8 cellular contexts compared by ENCODE assay signal in the genomic region with DNA sequence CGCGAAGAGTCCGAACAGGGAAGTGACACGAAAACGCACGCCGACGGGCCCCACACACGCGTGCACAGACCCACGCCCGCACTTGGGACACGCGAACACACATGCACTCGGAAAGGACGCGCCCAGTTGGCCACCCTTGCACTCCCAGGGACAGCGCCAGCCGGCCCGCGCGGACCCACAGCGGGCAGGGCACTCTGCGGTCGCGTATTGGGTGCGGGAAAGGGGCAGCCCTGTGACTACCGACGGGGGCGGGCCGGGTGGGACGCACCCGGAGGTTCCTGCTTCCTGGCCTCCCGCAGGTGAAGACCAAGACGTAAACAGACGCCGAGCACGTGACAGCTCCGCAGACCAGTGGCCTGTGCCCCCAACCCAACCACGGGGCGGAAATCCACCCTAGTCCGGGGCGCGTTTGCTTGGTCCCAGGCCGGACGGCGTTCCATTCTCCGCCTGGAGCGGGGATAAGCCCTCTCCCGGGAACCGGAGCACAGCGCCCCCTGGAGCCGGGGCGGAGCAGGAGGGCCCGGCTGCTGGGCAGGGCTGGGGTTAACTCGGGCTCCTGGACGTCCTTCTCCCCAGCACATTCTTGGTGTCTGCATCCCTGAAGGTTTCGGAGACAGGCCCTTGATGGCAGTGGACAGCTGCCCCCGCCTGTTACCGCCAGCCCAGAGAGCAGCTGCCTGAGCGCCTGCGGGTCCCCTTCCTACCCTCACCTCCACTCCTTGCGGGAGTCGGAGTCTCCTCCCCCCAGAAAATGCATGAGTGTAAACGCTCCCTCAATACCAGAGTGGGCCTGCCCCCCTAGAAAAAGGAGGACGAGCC. TPM values are rescaled to one million over a fixed set of nuclear protein-coding genes. Genes with fewer than 3 reads are reported as not detected.
DNase-seq lines count a peak whose midpoint lies in the region; ATAC-seq and TF ChIP-seq lines count a peak whose summit lies in the region.

No MANE protein-coding gene starts in this region.

- peaks cover 40% of the 10 kb centered on the region for H3F3A ChIP-seq in SU-DHL-6 (ENCODE audit: insufficient read depth)

- H3K9me3 ChIP-seq in SU-DHL-6 (ENCODE audit: insufficient read depth, low read length): no peaks in the 10 kb centered on the region
- H3K9me3 ChIP-seq in adipocyte (ENCODE audit: control insufficient read depth, low read length): no peaks in the 10 kb centered on the region
- no peaks in the 10 kb centered on the region for H3K9me3 ChIP-seq in heart right ventricle

- peaks cover 0 to 5% (median 4%) of the 10 kb centered on the region in 3 donors for H3K27me3 Mint-ChIP-seq in CD14-positive monocyte (ENCODE audit: low read depth in 3 of 3)

- H3K36me3 ChIP-seq in SU-DHL-6 (ENCODE audit: low read length) (no peaks in the 10 kb centered on the region), adipocyte (ENCODE audit: control insufficient read depth, insufficient read depth, low read length, severe bottlenecking) (peaks cover 17% of the 10 kb centered on the region), heart right ventricle (peaks cover 0 to 18% (median 0%) of the 10 kb centered on the region in 9 donors), urinary bladder (ENCODE audit: insufficient read depth) (no peaks in the 10 kb centered on the region)

- TF ChIP-seq CTCF in CD14-positive monocyte (IDR thresholded peaks at IDR 0.05): peak; percentile 97
- peak; percentile 93 for TF ChIP-seq CTCF in SU-DHL-6 (IDR thresholded peaks at IDR 0.05; ENCODE audit: insufficient read depth, low read length, poor library complexity, severe bottlenecking)
- peak; percentile 76 to 96 (median 90) for TF ChIP-seq CTCF in heart right ventricle (IDR thresholded peaks at IDR 0.05)

- ATAC-seq in heart right ventricle: peak; percentile 30 to 66 (median 56)

- H3K79me2 ChIP-seq in SU-DHL-6 (ENCODE audit: insufficient read depth, low read length): no peaks in the 10 kb centered on the region

- H3K4me3 Mint-ChIP-seq in CD14-positive monocyte: peak overlapping the region; percentile 95 to 98

- H3K9me3 Mint-ChIP-seq in CD14-positive monocyte: no peaks in the 10 kb centered on the region

- H3K4me2 ChIP-seq in SU-DHL-6 (ENCODE audit: low read depth, low read length, poor library complexity, severe bottlenecking): peak overlapping the region; percentile 86

- intact Hi-C loops in CD14-positive monocyte (cut with micrococcal nuclease): no loop called here
- intact Hi-C loops in heart right ventricle (cut with DNase I): loop anchor here in 5 of 10 donors (1.0 to 10.0 kb wide), 5 partner anchors 15 to 67 kb away; partner anchors contain the start of genes KAZALD1 (in 2 of the 5), PDZD7 (in 1 of the 5) and SFXN3 (in 1 of the 5)
- intact Hi-C loops in posterior vena cava (cut with DNase I): loop anchor here in 1 of 2 donors (2.0 kb wide), 1 partner anchor 15 kb away; no protein-coding TSS in a partner anchor

- peaks cover 13 to 14% of the 10 kb centered on the region in 2 donors for H3K36me3 Mint-ChIP-seq in CD14-positive monocyte

- H3K27me3 ChIP-seq in SU-DHL-6 (ENCODE audit: low read length) (no peaks in the 10 kb centered on the region), adipocyte (replicated peaks; ENCODE audit: control insufficient read depth, insufficient read depth, low read length) (no peaks in the 10 kb centered on the region), heart right ventricle (no peaks in the 10 kb centered on the region)

- H3K4me3 ChIP-seq in SU-DHL-6 (ENCODE audit: insufficient read depth, low read length, poor library complexity, severe bottlenecking) (peak overlapping the region; percentile 79), adipocyte (ENCODE audit: low read length) (peak overlapping the region; percentile 75), heart right ventricle (peak overlapping the region; percentile 44 to 93 (median 85)), urinary bladder (ENCODE audit: low read depth, low read length) (peak overlapping the region; percentile 62)

- H3K9me2 ChIP-seq in SU-DHL-6 (replicated peaks; ENCODE audit: insufficient read depth, low read length): no peaks in the 10 kb centered on the region

- WGBS in heart right ventricle, 2 donors: 1% methylated on average over 66 of the region's 66 CpGs
- WGBS in urinary bladder: under 1% methylated on average over 66 of the region's 66 CpGs

- peaks cover 39% of the 10 kb centered on the region for H3K4me1 Mint-ChIP-seq in CD14-positive monocyte

- peak overlapping the region; percentile 75 for H3K27ac ChIP-seq in SU-DHL-6 (ENCODE audit: low read depth, low read length)
- H3K27ac ChIP-seq in heart right ventricle: peak overlapping the region; percentile 98 to 100 (median 100)
- peak overlapping the region; percentile 100 for H3K27ac ChIP-seq in urinary bladder (ENCODE audit: low read depth)

- H3K27ac Mint-ChIP-seq in CD14-positive monocyte: peak overlapping the region; percentile 50 to 83 (median 74)

- H3K9ac ChIP-seq in SU-DHL-6 (ENCODE audit: low read length): peak overlapping the region; percentile 71
- H3K9ac ChIP-seq in adipocyte (ENCODE audit: low read length): peak overlapping the region; percentile 90

- peak overlapping the region; percentile 87 for H2AFZ ChIP-seq in SU-DHL-6 (ENCODE audit: low read depth, low read length, severe bottlenecking)

- H3K4me1 ChIP-seq in adipocyte (ENCODE audit: control insufficient read depth, insufficient read depth, low read length) (peaks cover 34% of the 10 kb centered on the region), heart right ventricle (peaks cover 15 to 52% (median 42%) of the 10 kb centered on the region in 9 donors), urinary bladder (ENCODE audit: insufficient read depth) (no peaks in the 10 kb centered on the region)

- no peak for DNase-seq in CD14-positive monocyte (ENCODE audit: low spot score)
- DNase-seq in GM19240 (ENCODE audit: insufficient read length, low spot score): peak; percentile 71
- peak; percentile 74 to 83 for DNase-seq in Kasumi-1 (lab: John Stamatoyannopoulos, UW)
- peak; percentile 90 for DNase-seq in adipocyte (ENCODE audit: low read depth)
- DNase-seq in heart right ventricle: peak; percentile 73 to 87
- peak; percentile 93 for DNase-seq in posterior vena cava (ENCODE audit: low spot score)

- H4K20me1 ChIP-seq in SU-DHL-6 (ENCODE audit: low read depth, low read length): no peaks in the 10 kb centered on the region

RNA-seq across cellular contexts. Expression of gene LZTS2, which starts 2.0 kb away (rescaled TPM):
- 1 to 10 TPM; 2.8 to 3.3 TPM for polyA plus RNA-seq in CD14-positive monocyte
- 10 to 100 TPM; 28.6 to 48.3 (median 38.9) TPM for total RNA-seq in heart right ventricle
- 10 to 100 TPM; 43.8 to 73.7 TPM for polyA plus RNA-seq in heart right ventricle
- total RNA-seq in posterior vena cava: 10 to 100 TPM; 71.4 to 91.3 TPM
- total RNA-seq in urinary bladder: 35.6 TPM
- polyA plus RNA-seq in urinary bladder: 142 TPM

RNA-seq across cellular contexts. Expression of gene TWNK, which starts 10.2 kb away (rescaled TPM):
- under 1 TPM; 0.31 to 0.69 TPM for polyA plus RNA-seq in CD14-positive monocyte
- total RNA-seq in heart right ventricle: 1 to 10 TPM; 4.7 to 7.7 (median 5.4) TPM
- polyA plus RNA-seq in heart right ventricle: 1 to 10 TPM; 4.2 to 6.1 TPM
- 1 to 10 TPM; 5.2 to 5.6 TPM for total RNA-seq in posterior vena cava
- total RNA-seq in urinary bladder: 3.2 TPM
- 7.9 TPM for polyA plus RNA-seq in urinary bladder

RNA-seq across cellular contexts. Expression of gene MRPL43, which starts 10.3 kb away (rescaled TPM):
- 100 to 1,000 TPM in 1 of 2 donors, 10 to 100 TPM in 1; 98.0 to 123 TPM for polyA plus RNA-seq in CD14-positive monocyte
- total RNA-seq in heart right ventricle: 10 to 100 TPM; 43.8 to 73.4 (median 55.2) TPM
- 100 to 1,000 TPM; 102 to 123 TPM for polyA plus RNA-seq in heart right ventricle
- 10 to 100 TPM; 48.6 to 53.9 TPM for total RNA-seq in posterior vena cava
- 35.4 TPM for total RNA-seq in urinary bladder
- polyA plus RNA-seq in urinary bladder: 153 TPM

RNA-seq across cellular contexts. Expression of gene SEMA4G, which starts 28.3 kb away (rescaled TPM):
- polyA plus RNA-seq in CD14-positive monocyte (not detected), heart right ventricle (1 to 10 TPM in 1 of 2 donors, under 1 TPM in 1; 0.20 to 1.6 TPM), urinary bladder (2.3 TPM)
- total RNA-seq in heart right ventricle (1 to 10 TPM in 2 of 10 donors, under 1 TPM in 8; 0.26 to 1.6 (median 0.80) TPM), posterior vena cava (1 to 10 TPM; 1.1 to 1.6 TPM), urinary bladder (1.2 TPM)

RNA-seq across cellular contexts. Expression of gene PDZD7, which starts 33.4 kb away (rescaled TPM):
- polyA plus RNA-seq in CD14-positive monocyte: not detected
- total RNA-seq in heart right ventricle: under 1 TPM in 9 of 10 donors, not detected in 1; 0.17 to 0.60 (median 0.22) TPM
- under 1 TPM; 0.13 to 0.66 TPM for polyA plus RNA-seq in heart right ventricle
- total RNA-seq in posterior vena cava: under 1 TPM; 0.48 to 0.83 TPM
- 0.21 TPM for total RNA-seq in urinary bladder
- 0.46 TPM for polyA plus RNA-seq in urinary bladder
